In genomic region chr9:90029996-90030395, GRCh38 we compare ENCODE assay signal across 15 cellular contexts.
"Had no signal": no experiment of that assay in that cellular context is flagged by ENCODE, and none has a peak within 500 bp of the region (broad histone marks: within the 10 kb centered on the region; RNA-seq: fewer than 3 reads in every experiment).

No MANE protein-coding gene starts in this region.

- DNase-seq: activated CD4-positive, alpha-beta T cell treated with anti-CD3 and anti-CD28 coated beads, Interleukin-2, amount 10 ng/mL, durations not matched to agents 24 days and 14 days; activated CD4-positive, CD25-positive, alpha-beta regulatory T cell; activated CD8-positive, alpha-beta memory T cell treated with anti-CD3 and anti-CD28 coated beads, Interleukin-2, amount 50 U/mL, for 4 hours; activated CD8-positive, alpha-beta T cell treated with anti-CD3 and anti-CD28 coated beads, Interleukin-2, amount 10 ng/mL, durations not matched to agents 7 days and 5 days; activated naive CD8-positive, alpha-beta T cell treated with anti-CD3 and anti-CD28 coated beads, Interleukin-2, amount 10 ng/mL, durations not matched to agents 7 days and 5 days; dorsolateral prefrontal cortex; endodermal cell; foreskin fibroblast; glutamatergic neuron; hypothalamus; left ventricle myocardium superior; stimulated activated CD4-positive, alpha-beta T cell treated with anti-CD3 and anti-CD28 coated beads, Interleukin-12 subunit alpha, Interleukin-12 subunit beta, amount 100 ng/mL, for 4 hours; stimulated activated CD4-positive, alpha-beta T cell treated with anti-CD3 and anti-CD28 coated beads, Interleukin-2, amount 100 ng/mL, for 24 hours had no signal

- H3K36me3 ChIP-seq: thoracic aorta had no signal

- H3K9me3 ChIP-seq: thoracic aorta had no signal

- H3K27ac ChIP-seq: dorsolateral prefrontal cortex, thoracic aorta had no signal

- H3K36me3 Mint-ChIP-seq: activated naive CD8-positive, alpha-beta T cell treated with anti-CD3 and anti-CD28 coated beads, Interleukin-2, amount 10 ng/mL, durations not matched to agents 7 days and 5 days; natural killer cell treated with Interleukin-12 subunit alpha and Interleukin-12 subunit beta and Interleukin-15 and Interleukin-18, amount 100 ng/mL, for 72 hours had no signal

- H3K27ac Mint-ChIP-seq: activated CD4-positive, alpha-beta T cell treated with anti-CD3 and anti-CD28 coated beads, Interleukin-2, amount 10 ng/mL, durations not matched to agents 24 days and 14 days; activated CD8-positive, alpha-beta T cell treated with anti-CD3 and anti-CD28 coated beads, Interleukin-2, amount 10 ng/mL, durations not matched to agents 7 days and 5 days; activated naive CD8-positive, alpha-beta T cell treated with anti-CD3 and anti-CD28 coated beads, Interleukin-2, amount 10 ng/mL, durations not matched to agents 7 days and 5 days; endodermal cell; natural killer cell treated with Interleukin-12 subunit alpha and Interleukin-12 subunit beta and Interleukin-15 and Interleukin-18, amount 100 ng/mL, for 72 hours had no signal

- H3K4me3 Mint-ChIP-seq: activated CD4-positive, alpha-beta T cell treated with anti-CD3 and anti-CD28 coated beads, Interleukin-2, amount 10 ng/mL, durations not matched to agents 24 days and 14 days; activated CD8-positive, alpha-beta T cell treated with anti-CD3 and anti-CD28 coated beads, Interleukin-2, amount 10 ng/mL, durations not matched to agents 7 days and 5 days; activated naive CD8-positive, alpha-beta T cell treated with anti-CD3 and anti-CD28 coated beads, Interleukin-2, amount 10 ng/mL, durations not matched to agents 7 days and 5 days; endodermal cell; natural killer cell treated with Interleukin-12 subunit alpha and Interleukin-12 subunit beta and Interleukin-15 and Interleukin-18, amount 100 ng/mL, for 72 hours had no signal

- H3K9me3 Mint-ChIP-seq: activated naive CD8-positive, alpha-beta T cell treated with anti-CD3 and anti-CD28 coated beads, Interleukin-2, amount 10 ng/mL, durations not matched to agents 7 days and 5 days; endodermal cell; natural killer cell treated with Interleukin-12 subunit alpha and Interleukin-12 subunit beta and Interleukin-15 and Interleukin-18, amount 100 ng/mL, for 72 hours had no signal

- H3K4me3 ChIP-seq: dorsolateral prefrontal cortex, thoracic aorta had no signal

- H3K4me1 Mint-ChIP-seq: activated CD4-positive, alpha-beta T cell treated with anti-CD3 and anti-CD28 coated beads, Interleukin-2, amount 10 ng/mL, durations not matched to agents 24 days and 14 days; activated naive CD8-positive, alpha-beta T cell treated with anti-CD3 and anti-CD28 coated beads, Interleukin-2, amount 10 ng/mL, durations not matched to agents 7 days and 5 days had no signal

- ATAC-seq: activated CD8-positive, alpha-beta T cell treated with anti-CD3 and anti-CD28 coated beads, Interleukin-2, amount 10 ng/mL, durations not matched to agents 7 days and 5 days; left ventricle myocardium superior; natural killer cell treated with Interleukin-12 subunit alpha and Interleukin-12 subunit beta and Interleukin-15 and Interleukin-18, amount 100 ng/mL, for 72 hours had no signal

- H3K27me3 ChIP-seq: dorsolateral prefrontal cortex had no signal
